In genomic region chr6:118856301-118856700, GRCh38 we compare ENCODE assay signal across 17 cellular contexts. TPM values are rescaled to one million over a fixed set of nuclear protein-coding genes. Genes with fewer than 3 reads are reported as not detected.
DNase-seq lines count a peak whose midpoint lies in the region; ATAC-seq, FAIRE-seq and TF ChIP-seq lines count a peak whose summit lies in the region.
"Had no signal": no experiment of that assay in that cellular context is flagged by ENCODE, and none has a peak within 500 bp of the region (broad histone marks: within the 10 kb centered on the region; RNA-seq: fewer than 3 reads in every experiment).

No MANE protein-coding gene starts in this region.

- TF ChIP-seq CTCF in bronchial epithelial cell (IDR thresholded peaks at IDR 0.05; ENCODE audit: insufficient read depth, low read length, severe bottlenecking) (no peak), epithelial cell of esophagus (IDR thresholded peaks at IDR 0.05; ENCODE audit: insufficient read depth, low read depth, low read length, missing control alignments) (no peak), lower leg skin (IDR thresholded peaks at IDR 0.05) (no peak)

- H3K4me1 Mint-ChIP-seq in stimulated activated naive B cell treated with anti-CD40 and anti-IgM and Interleukin-4, amounts not matched to agents 10 μg/mL and 1 μg/mL and 100 μg/mL, for 72 hours = peaks cover 8 to 15% of the 10 kb centered on the region in 2 donors

- H3K4me3 Mint-ChIP-seq in stimulated activated naive B cell treated with anti-CD40 and anti-IgM and Interleukin-4, amounts not matched to agents 10 μg/mL and 1 μg/mL and 100 μg/mL, for 72 hours = no peak overlapping the region
- H3K4me3 Mint-ChIP-seq: CD4-positive, alpha-beta memory T cell had no signal

- H3K36me3 Mint-ChIP-seq in stimulated activated naive B cell treated with anti-CD40 and anti-IgM and Interleukin-4, amounts not matched to agents 10 μg/mL and 1 μg/mL and 100 μg/mL, for 72 hours = peaks cover 14 to 26% of the 10 kb centered on the region in 2 donors

- H3K9me3 Mint-ChIP-seq in stimulated activated naive B cell treated with anti-CD40 and anti-IgM and Interleukin-4, amounts not matched to agents 10 μg/mL and 1 μg/mL and 100 μg/mL, for 72 hours = no peaks in the 10 kb centered on the region

- no peak overlapping the region for H3K4me3 ChIP-seq in bronchial epithelial cell (ENCODE audit: low read depth, low read length)
- no peak overlapping the region for H3K4me3 ChIP-seq in epithelial cell of esophagus (ENCODE audit: low read length)
- H3K4me3 ChIP-seq in lower leg skin (ENCODE audit: low read depth, poor library complexity, severe bottlenecking) = no peak overlapping the region
- H3K4me3 ChIP-seq: GM23248 had no signal

- WGBS in lower leg skin, 2 donors = 94 to 95% methylated on average over 4 of the region's 4 CpGs

- H3K27me3 Mint-ChIP-seq in stimulated activated naive B cell treated with anti-CD40 and anti-IgM and Interleukin-4, amounts not matched to agents 10 μg/mL and 1 μg/mL and 100 μg/mL, for 72 hours = no peaks in the 10 kb centered on the region
- H3K27me3 Mint-ChIP-seq: CD4-positive, alpha-beta memory T cell had no signal

- DNase-seq in bronchial epithelial cell (ENCODE audit: low read depth) = peak; percentile 39
- DNase-seq in epithelial cell of esophagus (ENCODE audit: low read depth) = peak; percentile 12
- peak; percentile 6 for DNase-seq in kidney tubule cell (ENCODE audit: low spot score)
- no peak for DNase-seq in stimulated activated naive B cell treated with anti-CD40 and anti-IgM and Interleukin-4, amounts not matched to agents 10 μg/mL and 1 μg/mL and 100 μg/mL, for 72 hours
- no peak for DNase-seq in NCI-H146 treated with DMSO at 0.1 percent for 48 hours (lab: John Stamatoyannopoulos, UW; ENCODE audit: unreplicated experiment)
- no peak for DNase-seq in lower leg skin (ENCODE audit: low spot score in 2 of 2)
- DNase-seq: C1 segment of cervical spinal cord; Caco-2; CD4-positive, alpha-beta memory T cell; DMS153; DND-41; GM23248; H7; HCEC 1CT had no signal

- no peak for FAIRE-seq in bronchial epithelial cell (lab: Jason Lieb, UNC)
- FAIRE-seq: GM18507, H1 had no signal

- ATAC-seq in stimulated activated naive B cell treated with anti-CD40 and anti-IgM and Interleukin-4, amounts not matched to agents 10 μg/mL and 1 μg/mL and 100 μg/mL, for 72 hours (replicated peaks) = no peak
- no peak for ATAC-seq in GM21717 (IDR thresholded peaks at IDR 0.05; ENCODE audit: unreplicated experiment)

- no peak overlapping the region for H3K27ac Mint-ChIP-seq in stimulated activated naive B cell treated with anti-CD40 and anti-IgM and Interleukin-4, amounts not matched to agents 10 μg/mL and 1 μg/mL and 100 μg/mL, for 72 hours
- H3K27ac Mint-ChIP-seq: CD4-positive, alpha-beta memory T cell had no signal

- intact Hi-C loops in lower leg skin (cut with DNase I; ENCODE audit: low total_unique reads) = no loop called here

- no peaks in the 10 kb centered on the region for H3K36me3 ChIP-seq in bronchial epithelial cell (ENCODE audit: control insufficient read depth, insufficient read depth, low read length)

- H3K27me3 ChIP-seq in bronchial epithelial cell (ENCODE audit: control insufficient read depth, insufficient read depth, low read length) = no peaks in the 10 kb centered on the region

- TF ChIP-seq POLR2A in lower leg skin (IDR thresholded peaks at IDR 0.05) = no peak

RNA-seq across cellular contexts. Expression of gene ASF1A, which starts 37.7 kb away (rescaled TPM):
- 13.4 and 17.9 TPM in 2 replicates for total RNA-seq in bronchial epithelial cell
- 10 to 100 TPM in 3 of 4 donors, 1 to 10 TPM in 1; 6.9 to 15.4 (median 11.6) TPM for total RNA-seq in lower leg skin

Comparison
In these comparisons a context has a peak if more than half of its experiments do, and no peak if none do; other contexts are left out.
1. DNase-seq: peak in bronchial epithelial cell (single experiment), epithelial cell of esophagus (single experiment) and kidney tubule cell (single experiment); none in stimulated activated naive B cell treated with anti-CD40 and anti-IgM and Interleukin-4, amounts not matched to agents 10 μg/mL and 1 μg/mL and 100 μg/mL, for 72 hours (single experiment), NCI-H146 treated with DMSO at 0.1 percent for 48 hours (single experiment) and lower leg skin (0 of 2).